ENCODE assay signal across 10 cellular contexts in the genomic region with DNA sequence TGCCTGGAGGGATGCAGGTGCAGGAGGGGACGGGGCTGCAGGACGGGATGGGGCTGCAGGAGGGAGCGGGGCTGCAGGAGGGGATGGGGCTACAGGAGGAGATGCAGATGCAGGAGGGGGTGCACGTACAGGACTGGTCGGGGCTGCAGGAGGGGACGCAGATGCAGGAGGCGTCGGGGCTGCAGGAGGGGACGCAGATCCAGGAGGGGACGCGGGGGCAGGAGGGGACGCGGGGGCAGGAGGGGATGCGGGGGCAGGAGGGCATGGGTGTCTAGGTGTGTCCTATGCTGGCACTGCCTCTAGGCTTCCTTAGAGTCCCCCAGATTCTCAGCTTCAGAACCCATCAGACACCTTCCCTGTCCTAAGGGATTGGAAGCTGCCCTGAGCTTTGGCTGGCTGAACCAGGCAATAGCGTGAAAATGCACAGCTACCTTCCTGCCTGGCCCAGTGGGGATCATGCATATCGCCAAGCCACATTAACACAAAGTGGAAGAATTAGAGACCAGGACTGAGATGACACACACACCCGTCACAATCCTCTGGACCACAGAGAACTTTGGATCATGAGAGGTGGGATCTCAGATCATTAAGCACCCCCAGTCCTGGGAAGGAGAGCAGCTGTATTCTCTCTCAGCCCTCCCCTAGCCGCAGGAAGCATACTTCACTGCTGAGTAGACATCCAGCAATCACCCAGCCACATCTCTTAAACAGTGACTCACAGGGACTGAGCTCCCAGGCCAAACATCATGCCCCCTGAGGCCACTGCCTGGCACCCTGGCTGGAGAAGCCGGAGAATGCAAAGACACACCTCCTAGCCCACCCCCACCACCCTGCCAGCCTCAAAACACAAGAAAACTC.
A peak's percentile ranks its signal among the peaks of the same experiment; 100 is the strongest.
DNase-seq lines count a peak whose midpoint lies in the region; ATAC-seq and TF ChIP-seq lines count a peak whose summit lies in the region.
"Had no signal": no experiment of that assay in that cellular context is flagged by ENCODE, and none has a peak within 500 bp of the region (broad histone marks: within the 10 kb centered on the region; RNA-seq: fewer than 3 reads in every experiment).

No MANE protein-coding gene starts in this region.

- H2BK15ac ChIP-seq in IMR-90 (ENCODE audit: low read depth, low read length), result peak overlapping the region; percentile 69; the same call in 1 of the 3 replicates

- H3K23ac ChIP-seq in IMR-90 (ENCODE audit: low read depth, low read length), result peak overlapping the region; percentile 57; the same call in 1 of the 2 replicates

- no peak overlapping the region for H3K18ac ChIP-seq in IMR-90 (ENCODE audit: low read depth, low read length)

- H4K20me1 ChIP-seq in BLaER1 (no peaks in the 10 kb centered on the region), IMR-90 (ENCODE audit: insufficient read depth, low read length) (peaks cover 4% of the 10 kb centered on the region; the same call in 1 of the 2 replicates)

- peak overlapping the region; percentile 58 for H2BK120ac ChIP-seq in IMR-90 (ENCODE audit: low read depth, low read length)

- CTCF ChIA-PET in IMR-90 (lab: Yijun Ruan, JAX), result interaction anchor here (1.1 to 1.3 kb wide), 2 partner anchors 11 to 165 kb away, joined by 3 read pairs; no protein-coding TSS in a partner anchor

- peak overlapping the region; percentile 83; the same call in 1 of the 2 replicates for H2AK5ac ChIP-seq in IMR-90 (ENCODE audit: low read depth, low read length)

- H3K79me1 ChIP-seq in IMR-90 (ENCODE audit: low read depth in 1 of 2, low read length in 2 of 2), result no peaks in the 10 kb centered on the region

- POLR2A ChIA-PET in IMR-90 (lab: Charles Lee; ENCODE audit: unreplicated experiment), result interaction anchor here (0.6 kb wide), 1 partner anchor 126 kb away, joined by 3 read pairs; no protein-coding TSS in a partner anchor

- H3K14ac ChIP-seq in IMR-90 (replicated peaks; ENCODE audit: low read depth, low read length), result peak overlapping the region; percentile 34; the same call in 1 of the 2 replicates

- no peak overlapping the region for H4K5ac ChIP-seq in IMR-90 (ENCODE audit: low read depth, low read length)

- no peaks in the 10 kb centered on the region for H3K9me3 ChIP-seq in BLaER1
- no peaks in the 10 kb centered on the region for H3K9me3 ChIP-seq in IMR-90 (ENCODE audit: control insufficient read depth, insufficient read depth, low read length)

- H3K27me3 ChIP-seq in BLaER1 (no peaks in the 10 kb centered on the region), IMR-90 (ENCODE audit: control insufficient read depth, insufficient read depth, low read length) (peaks cover 4% of the 10 kb centered on the region; the same call in 1 of the 2 replicates)

- DNase-seq in IMR-90, result peak; percentile 94
- DNase-seq in central memory CD8-positive, alpha-beta T cell (ENCODE audit: low spot score in 2 of 2), result no peak
- DNase-seq in naive B cell, result no peak
- DNase-seq in NCI-H1092 treated with DMSO at 0.1 percent for 48 hours (lab: John Stamatoyannopoulos, UW), result no peak
- DNase-seq: naive thymus-derived CD4-positive, alpha-beta T cell; NCI-H1930 had no signal

- ATAC-seq in IMR-90 (ENCODE audit: low read depth), result peak; percentile 76
- no peak for ATAC-seq in central memory CD8-positive, alpha-beta T cell (replicated peaks; ENCODE audit: extremely low read depth, poor library complexity, severe bottlenecking)
- no peak for ATAC-seq in naive B cell (ENCODE audit: low read depth in 2 of 2)
- ATAC-seq in GM19328 (IDR thresholded peaks at IDR 0.05; ENCODE audit: unreplicated experiment), result no peak
- ATAC-seq in GM18511 (IDR thresholded peaks at IDR 0.05; ENCODE audit: unreplicated experiment), result no peak
- no peak for ATAC-seq in GM21515 (IDR thresholded peaks at IDR 0.05; ENCODE audit: unreplicated experiment)
- ATAC-seq: naive thymus-derived CD4-positive, alpha-beta T cell had no signal

- TF ChIP-seq POLR2A in IMR-90 (IDR thresholded peaks at IDR 0.05; ENCODE audit: low read depth, low read length), result no peak

- BruUV-seq in IMR-90 (replicated peaks; lab: Mats Ljungman, UMichigan), result no TSS peak

- no peak overlapping the region for H2AK9ac ChIP-seq in IMR-90 (replicated peaks; ENCODE audit: low read depth, low read length, poor library complexity)

- H3K36me3 Mint-ChIP-seq in central memory CD8-positive, alpha-beta T cell (ENCODE audit: insufficient read depth), result peaks cover 2% of the 10 kb centered on the region
- H3K36me3 Mint-ChIP-seq in naive B cell, result no peaks in the 10 kb centered on the region
- H3K36me3 Mint-ChIP-seq: naive thymus-derived CD4-positive, alpha-beta T cell had no signal

- no peaks in the 10 kb centered on the region for H3K27me3 Mint-ChIP-seq in central memory CD8-positive, alpha-beta T cell
- no peaks in the 10 kb centered on the region for H3K27me3 Mint-ChIP-seq in naive B cell
- H3K27me3 Mint-ChIP-seq: naive thymus-derived CD4-positive, alpha-beta T cell had no signal

- no peak overlapping the region; a peak in 1 of 4 replicates for H4K8ac ChIP-seq in IMR-90 (ENCODE audit: low read depth in 2 of 2, low read length in 2 of 2)

- peak overlapping the region; percentile 42 for H3K4ac ChIP-seq in IMR-90 (ENCODE audit: low read depth, low read length)

- dilution Hi-C loops in IMR-90 (cut with HindIII; ENCODE audit: low sequenced_read_pairs, unreplicated experiment), result no loop called here

- H3K4me3 ChIP-seq in BLaER1, result no peak overlapping the region
- no peak overlapping the region for H3K4me3 ChIP-seq in IMR-90 (ENCODE audit: insufficient read depth, low read depth, low read length)

- peaks cover 7% of the 10 kb centered on the region for H3K9me1 ChIP-seq in IMR-90 (ENCODE audit: insufficient read depth, low read length)

- intact Hi-C loops in IMR-90 (cut with micrococcal nuclease), result loop anchor here (10.0 kb wide), 1 partner anchor 328 kb away; no protein-coding TSS in a partner anchor

- H3K4me3 Mint-ChIP-seq in central memory CD8-positive, alpha-beta T cell, result peak overlapping the region; percentile 90
- peak overlapping the region in 6 of 8 donors; percentile 3 to 92 (median 44) for H3K4me3 Mint-ChIP-seq in naive B cell

- H2AFZ ChIP-seq in IMR-90 (replicated peaks; ENCODE audit: low read length, poor library complexity), result peak overlapping the region; percentile 9

- H4K91ac ChIP-seq in IMR-90 (ENCODE audit: insufficient read depth, low read depth, low read length), result no peak overlapping the region

- no peak overlapping the region for H3K27ac Mint-ChIP-seq in central memory CD8-positive, alpha-beta T cell (ENCODE audit: low read depth)
- no peak overlapping the region for H3K27ac Mint-ChIP-seq in naive B cell

- H2BK20ac ChIP-seq in IMR-90 (ENCODE audit: low read depth, low read length), result 0 out of 2 replicates have a peak overlapping the region, but pooled peaks have one; percentile 69

- H3K9me3 Mint-ChIP-seq in central memory CD8-positive, alpha-beta T cell, result no peaks in the 10 kb centered on the region
- H3K9me3 Mint-ChIP-seq in naive B cell, result no peaks in the 10 kb centered on the region
- H3K9me3 Mint-ChIP-seq: naive thymus-derived CD4-positive, alpha-beta T cell had no signal

- no peak overlapping the region for H3K56ac ChIP-seq in IMR-90 (ENCODE audit: extremely low read depth, insufficient read depth, low read length)

- no peak for TF ChIP-seq RAD21 in IMR-90 (IDR thresholded peaks at IDR 0.05; ENCODE audit: low read length)

- H3K36me3 ChIP-seq in BLaER1 (peaks cover 4% of the 10 kb centered on the region; the same call in 1 of the 2 replicates), IMR-90 (ENCODE audit: control insufficient read depth, insufficient read depth, low read length) (no peaks in the 10 kb centered on the region)

- TF ChIP-seq CTCF in IMR-90 (conservative IDR thresholded peaks at IDR 0.05; ENCODE audit: low read depth, low read length), result no peak

- WGBS in IMR-90 (ENCODE audit: extremely low coverage in 2 of 2, insufficient read length in 1 of 2), 2 experiments, result 0% methylated on average over 1 of the region's 19 CpGs; no CpG with 5 or more reads in 1 of the 2 experiments

- H3K4me2 ChIP-seq in BLaER1 (peak overlapping the region; percentile 49), IMR-90 (ENCODE audit: low read depth, low read length) (peak overlapping the region; percentile 63)

- H3K27ac ChIP-seq in BLaER1 (no peak overlapping the region), IMR-90 (ENCODE audit: insufficient read depth, low read length) (no peak overlapping the region)

- H3K9ac ChIP-seq in BLaER1 (no peak overlapping the region), IMR-90 (ENCODE audit: low read depth, low read length) (no peak overlapping the region)

- in situ Hi-C loops in IMR-90 (cut with MboI; ENCODE audit: low sequenced_read_pairs), result loop anchor here (10.0 kb wide), 2 partner anchors 488 to 818 kb away; no protein-coding TSS in a partner anchor

- H3K4me1 ChIP-seq in BLaER1 (peaks cover 46% of the 10 kb centered on the region), IMR-90 (ENCODE audit: control insufficient read depth, insufficient read depth, low read length) (peaks cover 13% of the 10 kb centered on the region)

- peaks cover 14% of the 10 kb centered on the region for H3K4me1 Mint-ChIP-seq in central memory CD8-positive, alpha-beta T cell
- H3K4me1 Mint-ChIP-seq in naive B cell, result peaks cover 12 to 13% (median 13%) of the 10 kb centered on the region in 3 donors

- H2BK5ac ChIP-seq in IMR-90 (ENCODE audit: low read depth, low read length, poor library complexity, severe bottlenecking), result no peak overlapping the region

TF ChIP-seq in IMR-90, 13 proteins besides CTCF, POLR2A, EP300 and RAD21:
- TF ChIP-seq FOS (IDR thresholded peaks at IDR 0.05; ENCODE audit: low read depth, low read length) (peak; percentile 84), CEBPB (IDR thresholded peaks at IDR 0.05; ENCODE audit: low read depth, low read length) (peak; percentile 44; the same call in 1 of the 2 replicates), RFX5 (IDR thresholded peaks at IDR 0.05; ENCODE audit: low read depth, low read length) (no peak)
